9 cellular contexts compared by ENCODE assay signal in genomic region chr20:9514461-9515210, GRCh38. TPM values are rescaled to one million over a fixed set of nuclear protein-coding genes. Genes with fewer than 3 reads are reported as not detected.
DNase-seq lines count a peak whose midpoint lies in the region; ATAC-seq and TF ChIP-seq lines count a peak whose summit lies in the region.
"Had no signal": no experiment of that assay in that cellular context is flagged by ENCODE, and none has a peak within 500 bp of the region (broad histone marks: within the 10 kb centered on the region; RNA-seq: fewer than 3 reads in every experiment).

Gene LAMP5, plus strand, starts transcription at chr20:9514590. Its CDS starts 263 bp downstream, at chr20:9514853.

- H3K4me1 ChIP-seq in esophagus muscularis mucosa (peaks cover 18 to 29% (median 27%) of the 10 kb centered on the region in 4 donors), osteoblast (ENCODE audit: insufficient read depth, low read length) (peaks cover 6% of the 10 kb centered on the region)

- H3K36me3 Mint-ChIP-seq in activated T-helper 17 cell treated with anti-CD3 and anti-CD28 coated beads, Interleukin-2, amount 50 U/mL, for 72 hours (ENCODE audit: low read depth): no peaks in the 10 kb centered on the region

- no peak within 1 kb of the TSS for H3K27ac Mint-ChIP-seq in activated T-helper 17 cell treated with anti-CD3 and anti-CD28 coated beads, Interleukin-2, amount 50 U/mL, for 72 hours

- H3K9me3 ChIP-seq in esophagus muscularis mucosa (no peaks in the 10 kb centered on the region), osteoblast (ENCODE audit: low read depth, low read length) (no peaks in the 10 kb centered on the region)

- H3K4me3 Mint-ChIP-seq in activated T-helper 17 cell treated with anti-CD3 and anti-CD28 coated beads, Interleukin-2, amount 50 U/mL, for 72 hours: no peak within 1 kb of the TSS

- ATAC-seq in GM18867 (IDR thresholded peaks at IDR 0.05; ENCODE audit: unreplicated experiment) (peak; percentile 37), HG03378 (IDR thresholded peaks at IDR 0.05; ENCODE audit: unreplicated experiment) (no peak), GM21515 (IDR thresholded peaks at IDR 0.05; ENCODE audit: unreplicated experiment) (no peak)
- ATAC-seq in activated T-helper 17 cell treated with anti-CD3 and anti-CD28 coated beads, Interleukin-2, amount 50 U/mL, for 72 hours (replicated peaks): no peak

- H3K36me3 ChIP-seq in esophagus muscularis mucosa (no peaks in the 10 kb centered on the region), osteoblast (ENCODE audit: insufficient read depth, low read length) (no peaks in the 10 kb centered on the region)

- H3K27me3 Mint-ChIP-seq in activated T-helper 17 cell treated with anti-CD3 and anti-CD28 coated beads, Interleukin-2, amount 50 U/mL, for 72 hours: peaks cover 46% of the 10 kb centered on the region

- H3K4me2 ChIP-seq in osteoblast (ENCODE audit: insufficient read depth, low read length): peak within 1 kb of the TSS; percentile 44

- H3K27me3 ChIP-seq in esophagus muscularis mucosa: peaks cover 0 to 74% (median 7%) of the 10 kb centered on the region in 4 donors
- peaks cover 85% of the 10 kb centered on the region for H3K27me3 ChIP-seq in osteoblast (ENCODE audit: insufficient read depth, low read length)

- no peak within 1 kb of the TSS for H3K27ac ChIP-seq in esophagus muscularis mucosa (replicated peaks in 1 of 4)
- H3K27ac ChIP-seq in osteoblast (ENCODE audit: low read depth, low read length): no peak within 1 kb of the TSS
- H3K27ac ChIP-seq: epithelial cell of prostate had no signal

- no peaks in the 10 kb centered on the region for H3K9me3 Mint-ChIP-seq in activated T-helper 17 cell treated with anti-CD3 and anti-CD28 coated beads, Interleukin-2, amount 50 U/mL, for 72 hours

- intact Hi-C loops in esophagus muscularis mucosa (cut with DNase I): no loop called here

- H3K4me3 ChIP-seq in esophagus muscularis mucosa (peak within 1 kb of the TSS; percentile 26 to 41 (median 32)), osteoblast (ENCODE audit: insufficient read depth, low read length) (peak within 1 kb of the TSS; percentile 53)

- no peaks in the 10 kb centered on the region for H3K79me2 ChIP-seq in osteoblast (ENCODE audit: insufficient read depth, low read length)

- no peak for TF ChIP-seq CTCF in esophagus muscularis mucosa (IDR thresholded peaks at IDR 0.05)
- no peak for TF ChIP-seq CTCF in osteoblast (IDR thresholded peaks at IDR 0.05; ENCODE audit: extremely low read depth, low read depth, low read length)

- no peaks in the 10 kb centered on the region for H4K20me1 ChIP-seq in osteoblast (ENCODE audit: insufficient read depth, low read length)

- no peaks in the 10 kb centered on the region for H3K4me1 Mint-ChIP-seq in activated T-helper 17 cell treated with anti-CD3 and anti-CD28 coated beads, Interleukin-2, amount 50 U/mL, for 72 hours

- WGBS in esophagus muscularis mucosa: 2% methylated on average over 23 of the region's 38 CpGs

- DNase-seq in NCI-H510A treated with DMSO at 0.1 percent for 48 hours (lab: John Stamatoyannopoulos, UW): peak; percentile 26
- DNase-seq in esophagus muscularis mucosa (ENCODE audit: extremely low spot score): peak; percentile 91
- DNase-seq in osteoblast (ENCODE audit: insufficient read length, low spot score, missing footprints): peak; percentile 87
- no peak for DNase-seq in stimulated activated CD8-positive, alpha-beta memory T cell treated with anti-CD3 and anti-CD28 coated beads, Interleukin-4, amount 100 ng/mL, for 48 hours

- no peak for TF ChIP-seq EP300 in esophagus muscularis mucosa (IDR thresholded peaks at IDR 0.05)

- no peak within 1 kb of the TSS for H2AFZ ChIP-seq in osteoblast (ENCODE audit: low read length)

- no peak for TF ChIP-seq POLR2A in esophagus muscularis mucosa (IDR thresholded peaks at IDR 0.05; ENCODE audit: low read depth)

RNA-seq across cellular contexts. Expression of gene LAMP5, which starts in this region (rescaled TPM):
- total RNA-seq in esophagus muscularis mucosa (under 1 TPM in 1 of 4 donors, not detected in 3; 0.17 TPM), osteoblast (under 0.01 and 0.29 TPM in 2 replicates)
- total RNA-seq in activated T-helper 17 cell treated with anti-CD3 and anti-CD28 coated beads, Interleukin-2, amount 50 U/mL, for 72 hours: not detected

Comparison
In these comparisons a context has a peak if more than half of its experiments do, and no peak if none do; other contexts are left out.
1. Peak in DNase-seq and H3K4me3 ChIP-seq in esophagus muscularis mucosa; RNA of the gene not detected or under 1 TPM.
2. Peak in DNase-seq, H3K4me3 ChIP-seq and H3K4me2 ChIP-seq in osteoblast; RNA of the gene not detected or under 1 TPM.